In genomic region chr1:40712405-40712944, GRCh38 we compare ENCODE assay signal across 9 cellular contexts. TPM values are rescaled to one million over a fixed set of nuclear protein-coding genes. Genes with fewer than 3 reads are reported as not detected.
A peak's percentile ranks its signal among the peaks of the same experiment; 100 is the strongest.
DNase-seq lines count a peak whose midpoint lies in the region; ATAC-seq, FAIRE-seq and TF ChIP-seq lines count a peak whose summit lies in the region.
"Had no signal": no experiment of that assay in that cellular context is flagged by ENCODE, and none has a peak within 500 bp of the region (broad histone marks: within the 10 kb centered on the region; RNA-seq: fewer than 3 reads in every experiment).

No MANE protein-coding gene starts in this region.

- H3K4me2 ChIP-seq in BLaER1 (peak overlapping the region; percentile 71), Karpas-422 (ENCODE audit: low read depth, low read length, poor library complexity, severe bottlenecking) (peak overlapping the region; percentile 68)

- peaks cover 80% of the 10 kb centered on the region for H3K4me1 Mint-ChIP-seq in activated B cell treated with CpG ODN at 0.5 μM for 24 hours

- H3K9ac ChIP-seq in BLaER1 (0 out of 2 replicates have a peak overlapping the region, but pooled peaks have one; percentile 27), Karpas-422 (ENCODE audit: low read length) (peak overlapping the region; percentile 80)

- FAIRE-seq in HTR-8/SVneo (lab: Jason Lieb, UNC), result no peak

- DNase-seq in Karpas-422, result no peak
- DNase-seq in activated B cell treated with CpG ODN at 0.5 μM for 24 hours, result no peak
- DNase-seq in HTR-8/SVneo (ENCODE audit: insufficient read length, low spot score), result no peak
- DNase-seq in mucosa of gallbladder (ENCODE audit: low spot score), result no peak
- no peak for DNase-seq in effector CD4-positive, alpha-beta T cell

- no peaks in the 10 kb centered on the region for H3K9me3 Mint-ChIP-seq in activated B cell treated with CpG ODN at 0.5 μM for 24 hours

- H3K79me2 ChIP-seq in Karpas-422 (ENCODE audit: low read length), result peaks cover 87% of the 10 kb centered on the region

- intact Hi-C loops in activated B cell treated with CpG ODN at 0.5 μM for 24 hours (cut with micrococcal nuclease), result loop anchor here (2.0 kb wide), 1 partner anchor 44 kb away; no protein-coding TSS in a partner anchor

- H3K27me3 Mint-ChIP-seq in activated B cell treated with CpG ODN at 0.5 μM for 24 hours, result no peaks in the 10 kb centered on the region

- H3K4me1 ChIP-seq in BLaER1, result peaks cover 59% of the 10 kb centered on the region
- H3K4me1 ChIP-seq in Karpas-422 (ENCODE audit: low read length), result peaks cover 76% of the 10 kb centered on the region
- H3K4me1 ChIP-seq in muscle layer of duodenum (ENCODE audit: control insufficient read depth in 1 of 2, insufficient read depth in 2 of 2, low read length in 2 of 2), result peaks cover 41 to 45% of the 10 kb centered on the region in 2 donors

- H3K4me3 ChIP-seq in BLaER1 (0 out of 2 replicates have a peak overlapping the region, but pooled peaks have one; percentile 13), Karpas-422 (ENCODE audit: low read length) (peak overlapping the region; percentile 74), muscle layer of duodenum (ENCODE audit: low read depth in 1 of 2, low read length in 2 of 2) (no peak overlapping the region)

- H3K36me3 ChIP-seq in BLaER1 (peaks cover 6% of the 10 kb centered on the region; the same call in 1 of the 2 replicates), Karpas-422 (ENCODE audit: insufficient read depth, low read length) (peaks cover 11% of the 10 kb centered on the region; the same call in 1 of the 2 replicates), muscle layer of duodenum (ENCODE audit: control insufficient read depth in 1 of 2, insufficient read depth in 2 of 2, low read length in 2 of 2) (no peaks in the 10 kb centered on the region)

- TF ChIP-seq CTCF in activated B cell treated with CpG ODN at 0.5 μM for 24 hours (IDR thresholded peaks at IDR 0.05), result no peak

- POLR2A ChIA-PET in activated B cell treated with CpG ODN at 0.5 μM for 24 hours (lab: Charles Lee), result interaction anchor here (0.6 to 20.2 kb wide), 3 partner anchors 20 to 457 kb away, joined by 4 to 306 read pairs (median 12); partner anchors contain the start of genes EXO5 and NFYC

- H3K9me3 ChIP-seq in BLaER1, result 0 out of 2 replicates have a peak, but pooled peaks cover 2% of the 10 kb centered on the region
- H3K9me3 ChIP-seq in Karpas-422 (ENCODE audit: low read length), result no peaks in the 10 kb centered on the region
- no peaks in the 10 kb centered on the region for H3K9me3 ChIP-seq in muscle layer of duodenum (ENCODE audit: control insufficient read depth in 1 of 2, low read length in 2 of 2)

- CTCF ChIA-PET in activated B cell treated with CpG ODN at 0.5 μM for 24 hours (lab: Charles Lee), result no interaction called here

- ATAC-seq in activated B cell treated with CpG ODN at 0.5 μM for 24 hours (ENCODE audit: low read depth) (no peak), HG02973 (IDR thresholded peaks at IDR 0.05; ENCODE audit: unreplicated experiment) (no peak)
- ATAC-seq: stimulated activated naive CD8-positive, alpha-beta T cell treated with anti-CD3 and anti-CD28 coated beads, Interleukin-15, Interleukin-2, amounts not matched to agents 100 U/mL and 50 U/mL, for 24 hours had no signal

- H3K9me2 ChIP-seq in Karpas-422 (replicated peaks; ENCODE audit: insufficient read depth, low read length), result no peaks in the 10 kb centered on the region

- peak overlapping the region; percentile 95 for H3K27ac Mint-ChIP-seq in activated B cell treated with CpG ODN at 0.5 μM for 24 hours

- H3K4me3 Mint-ChIP-seq in activated B cell treated with CpG ODN at 0.5 μM for 24 hours, result peak overlapping the region; percentile 72

- H3K27ac ChIP-seq in BLaER1 (peak overlapping the region; percentile 64), Karpas-422 (ENCODE audit: low read length) (peak overlapping the region; percentile 96), muscle layer of duodenum (ENCODE audit: low read length) (peak overlapping the region; percentile 89)

- H4K20me1 ChIP-seq in BLaER1, result peaks cover 31% of the 10 kb centered on the region; the same call in 1 of the 2 replicates
- no peaks in the 10 kb centered on the region for H4K20me1 ChIP-seq in Karpas-422 (ENCODE audit: insufficient read depth, low read depth, low read length)

- peaks cover 13% of the 10 kb centered on the region for H3K36me3 Mint-ChIP-seq in activated B cell treated with CpG ODN at 0.5 μM for 24 hours (ENCODE audit: low read depth)

- no peak overlapping the region for H2AFZ ChIP-seq in Karpas-422 (ENCODE audit: low read length)

- no peaks in the 10 kb centered on the region for H3K27me3 ChIP-seq in BLaER1
- no peaks in the 10 kb centered on the region for H3K27me3 ChIP-seq in Karpas-422 (ENCODE audit: low read length)
- no peaks in the 10 kb centered on the region for H3K27me3 ChIP-seq in muscle layer of duodenum (ENCODE audit: low read depth, low read length)

RNA-seq across cellular contexts. Expression of gene NFYC, which starts 21.0 kb away (rescaled TPM):
- total RNA-seq in Karpas-422 (2014; rRNA removed; shearing (Covaris generic); ENCODE audit: low replicate concordance), result 52.4 and 62.6 TPM in 2 replicates
- total RNA-seq in activated B cell treated with CpG ODN at 0.5 μM for 24 hours, result 68.7 and 76.0 TPM in 2 replicates
- 57.0 TPM for total RNA-seq in mucosa of gallbladder

RNA-seq across cellular contexts. Expression of gene RIMS3, which starts 47.0 kb away (rescaled TPM):
- 4.2 and 5.5 TPM in 2 replicates for total RNA-seq in Karpas-422 (2014; rRNA removed; shearing (Covaris generic); ENCODE audit: low replicate concordance)
- total RNA-seq in activated B cell treated with CpG ODN at 0.5 μM for 24 hours (5.5 and 6.2 TPM in 2 replicates), mucosa of gallbladder (4.2 TPM)

Comparison
In these comparisons a context has a peak if more than half of its experiments do, and no peak if none do; other contexts are left out.
1. H3K4me3 ChIP-seq: peak in BLaER1 (single experiment) and Karpas-422 (single experiment); none in muscle layer of duodenum (0 of 2).
2. Peak in every context shown above with its lines, with median percentiles within 50 percentile points of each other: H3K27ac ChIP-seq.